8 cellular contexts compared by ENCODE assay signal in genomic region chr5:90409318-90410177, GRCh38. TPM values are rescaled to one million over a fixed set of nuclear protein-coding genes. Genes with fewer than 3 reads are reported as not detected.
DNase-seq lines count a peak whose midpoint lies in the region; ATAC-seq and TF ChIP-seq lines count a peak whose summit lies in the region.

Gene CETN3 (minus strand): TSS chr5:90409756. CDS start chr5:90409661, 95 bp downstream.

- peak within 1 kb of the TSS; percentile 90 for H3K27ac ChIP-seq in OCI-LY7 (ENCODE audit: low read depth, low read length, poor library complexity, severe bottlenecking)

- peak within 1 kb of the TSS; percentile 91 for H3K4me3 ChIP-seq in OCI-LY7 (ENCODE audit: low read depth, low read length, poor library complexity, severe bottlenecking)

- peak within 1 kb of the TSS; percentile 87 for H2AFZ ChIP-seq in OCI-LY7 (ENCODE audit: low read length)

- H3K4me2 ChIP-seq in OCI-LY7 (ENCODE audit: low read length): peak within 1 kb of the TSS; percentile 89

- CTCF ChIA-PET in OCI-LY7 (lab: Charles Lee; ENCODE audit: unreplicated experiment): interaction anchor here (0.6 kb wide), 1 partner anchor 65 kb away, joined by 5 read pairs; the partner anchor contains the start of genes MBLAC2 and POLR3G

- H4K20me1 ChIP-seq in OCI-LY7 (ENCODE audit: insufficient read depth, low read length): no peaks in the 10 kb centered on the region

- H3K79me2 ChIP-seq in OCI-LY7 (ENCODE audit: insufficient read depth, low read depth, low read length): peaks cover 36% of the 10 kb centered on the region; the same call in 1 of the 2 replicates

- no peaks in the 10 kb centered on the region for H3K9me3 ChIP-seq in OCI-LY7 (ENCODE audit: low read length)

- DNase-seq in DMS 273 treated with DMSO at 0.1 percent for 48 hours (lab: John Stamatoyannopoulos, UW) (peak; percentile 98), HuH-7.5 (ENCODE audit: low spot score) (peak; percentile 43), OCI-LY7 (ENCODE audit: low spot score) (peak; percentile 96), activated T-cell treated with anti-CD3 and anti-CD28 coated beads for 1 hour (ENCODE audit: low read depth) (peak; percentile 83), epidermal melanocyte (ENCODE audit: insufficient read length, low spot score) (peak; percentile 60), middle frontal gyrus (ENCODE audit: extremely low spot score, low spot score) (peak; percentile 96)
- DNase-seq in stimulated activated CD8-positive, alpha-beta memory T cell treated with anti-CD3 and anti-CD28 coated beads, Interleukin-2, amount 100 ng/mL, for 48 hours (ENCODE audit: low read depth in 2 of 2): peak; percentile 79 to 85

- H3K9me2 ChIP-seq in OCI-LY7 (ENCODE audit: insufficient read depth, low read length): no peaks in the 10 kb centered on the region

- ATAC-seq in GM21528 (IDR thresholded peaks at IDR 0.05; ENCODE audit: low FRiP score, unreplicated experiment): peak; percentile 98

- POLR2A ChIA-PET in OCI-LY7 (lab: Charles Lee): interaction anchor here (0.6 to 2.8 kb wide), 24 partner anchors 9 to 1734 kb away, joined by 3 to 40 read pairs (median 4); partner anchors contain the start of genes LYSMD3, MBLAC2 and POLR3G

- BruUV-seq in OCI-LY7 (replicated peaks; lab: Mats Ljungman, UMichigan): no TSS peak

- H3K36me3 ChIP-seq in OCI-LY7 (ENCODE audit: insufficient read depth, low read length): peaks cover 26% of the 10 kb centered on the region

- peaks cover 29% of the 10 kb centered on the region for H3K4me1 ChIP-seq in OCI-LY7 (ENCODE audit: insufficient read depth, low read length, poor library complexity, severe bottlenecking)

- TF ChIP-seq CTCF in OCI-LY7 (conservative IDR thresholded peaks at IDR 0.05; ENCODE audit: low read length): no peak

- intact Hi-C loops in OCI-LY7 (cut with micrococcal nuclease; ENCODE audit: unreplicated experiment): loop anchor here (1.0 to 5.0 kb wide), 7 partner anchors 65 to 1747 kb away; partner anchors contain the start of genes ARRDC3, MBLAC2, MEF2C and POLR3G

RNA-seq across cellular contexts. Expression of gene CETN3, which starts in this region (rescaled TPM):
- total RNA-seq in OCI-LY7 (2014; rRNA removed; shearing (Covaris generic)): 34.6 and 43.2 TPM in 2 replicates
- total RNA-seq in OCI-LY7 (2022): 53.2 and 57.4 TPM in 2 replicates

Comparison
In these comparisons a context has a peak if more than half of its experiments do, and no peak if none do; other contexts are left out.
1. Peak in every context shown above with its lines: DNase-seq, ATAC-seq, H3K4me3 ChIP-seq and H3K27ac ChIP-seq.
2. DNase-seq: peak in every context shown above with its lines; median percentile 98 in DMS 273 treated with DMSO at 0.1 percent for 48 hours; 96 in OCI-LY7; 96 in middle frontal gyrus; 83 in activated T-cell treated with anti-CD3 and anti-CD28 coated beads for 1 hour; 82 in stimulated activated CD8-positive, alpha-beta memory T cell treated with anti-CD3 and anti-CD28 coated beads, Interleukin-2, amount 100 ng/mL, for 48 hours; 60 in epidermal melanocyte; 43 in HuH-7.5.